10 cellular contexts compared by ENCODE assay signal in the genomic region with DNA sequence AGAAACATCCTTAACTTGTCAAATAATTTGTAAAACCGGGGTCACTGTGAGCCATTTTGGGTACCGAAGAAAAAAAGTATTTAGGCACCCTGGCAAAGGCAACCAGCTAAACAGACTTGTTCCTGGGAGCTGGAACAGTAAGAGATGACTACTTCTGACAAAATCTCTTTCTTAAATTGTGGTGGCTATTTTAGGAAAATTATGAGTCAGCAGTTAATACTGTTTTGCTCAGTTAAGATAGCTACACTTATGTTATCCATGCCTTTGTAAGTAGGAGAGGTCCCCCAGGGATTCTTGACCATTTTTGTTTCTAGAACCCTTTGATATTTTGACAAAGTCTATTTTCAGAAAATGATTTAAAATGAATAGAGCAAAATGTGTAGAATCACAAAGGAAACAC.
A peak's percentile ranks its signal among the peaks of the same experiment; 100 is the strongest.
DNase-seq lines count a peak whose midpoint lies in the region; ATAC-seq and TF ChIP-seq lines count a peak whose summit lies in the region.
"Had no signal": no experiment of that assay in that cellular context is flagged by ENCODE, and none has a peak within 500 bp of the region (broad histone marks: within the 10 kb centered on the region; RNA-seq: fewer than 3 reads in every experiment).

No MANE protein-coding gene starts in this region.

- no peak overlapping the region for H3K4me2 ChIP-seq in fibroblast of lung (ENCODE audit: extremely low read depth, insufficient read depth, low read length)
- peak overlapping the region; percentile 56 for H3K4me2 ChIP-seq in osteoblast (ENCODE audit: insufficient read depth, low read length)

- H3K9ac ChIP-seq in fibroblast of lung (ENCODE audit: insufficient read depth, low read length), result no peak overlapping the region

- H3K9me3 ChIP-seq in fibroblast of lung (ENCODE audit: control insufficient read depth, insufficient read depth, low read depth, low read length) (no peaks in the 10 kb centered on the region), osteoblast (ENCODE audit: low read depth, low read length) (no peaks in the 10 kb centered on the region), HAP-1 (no peaks in the 10 kb centered on the region)
- H3K9me3 ChIP-seq: sigmoid colon had no signal

- no peaks in the 10 kb centered on the region for H3K4me1 ChIP-seq in fibroblast of lung (ENCODE audit: control insufficient read depth, extremely low read depth, insufficient read depth, low read length)
- H3K4me1 ChIP-seq in osteoblast (ENCODE audit: insufficient read depth, low read length), result peaks cover 8% of the 10 kb centered on the region
- peaks cover 6% of the 10 kb centered on the region for H3K4me1 ChIP-seq in HAP-1

- H3K4me3 ChIP-seq in fibroblast of lung (replicated peaks in 1 of 4; ENCODE audit: control extremely low read depth in 1 of 4, insufficient read depth in 1 of 4, low read depth in 3 of 4, low read length in 4 of 4) (no peak overlapping the region), osteoblast (ENCODE audit: insufficient read depth, low read length) (no peak overlapping the region), HAP-1 (no peak overlapping the region)
- H3K4me3 ChIP-seq: sigmoid colon had no signal

- in situ Hi-C loops in HAP-1 (cut with MboI; ENCODE audit: low sequenced_read_pairs), result no loop called here

- no peak for TF ChIP-seq CTCF in fibroblast of lung (conservative IDR thresholded peaks at IDR 0.05 in 1 of 2, IDR thresholded peaks at IDR 0.05 in 1 of 2; ENCODE audit: low read depth in 1 of 2, low read length in 2 of 2)
- no peak for TF ChIP-seq CTCF in osteoblast (IDR thresholded peaks at IDR 0.05; ENCODE audit: extremely low read depth, low read depth, low read length)

- H3K27me3 ChIP-seq in fibroblast of lung (ENCODE audit: control insufficient read depth, insufficient read depth, low read length), result no peaks in the 10 kb centered on the region
- H3K27me3 ChIP-seq in osteoblast (ENCODE audit: insufficient read depth, low read length), result no peaks in the 10 kb centered on the region
- no peaks in the 10 kb centered on the region for H3K27me3 ChIP-seq in HAP-1 (ENCODE audit: low read depth)
- H3K27me3 ChIP-seq: sigmoid colon had no signal

- no peaks in the 10 kb centered on the region for H3K36me3 ChIP-seq in fibroblast of lung (ENCODE audit: control insufficient read depth, insufficient read depth, low read length)
- H3K36me3 ChIP-seq in osteoblast (ENCODE audit: insufficient read depth, low read length), result peaks cover 5% of the 10 kb centered on the region
- no peaks in the 10 kb centered on the region for H3K36me3 ChIP-seq in HAP-1 (replicated peaks)

- H3K79me2 ChIP-seq in fibroblast of lung (ENCODE audit: control insufficient read depth, insufficient read depth, low read length), result no peaks in the 10 kb centered on the region
- H3K79me2 ChIP-seq in osteoblast (ENCODE audit: insufficient read depth, low read length), result peaks cover 5% of the 10 kb centered on the region

- no peaks in the 10 kb centered on the region for H4K20me1 ChIP-seq in fibroblast of lung (ENCODE audit: control insufficient read depth, extremely low read depth, insufficient read depth, low read length)
- peaks cover 2% of the 10 kb centered on the region for H4K20me1 ChIP-seq in osteoblast (ENCODE audit: insufficient read depth, low read length)

- H2AFZ ChIP-seq in fibroblast of lung (ENCODE audit: low read length), result no peak overlapping the region
- H2AFZ ChIP-seq in osteoblast (ENCODE audit: low read length), result peak overlapping the region; percentile 1

- DNase-seq in COLO829 (ENCODE audit: low spot score), result peak; percentile 43
- peak; percentile 28 for DNase-seq in RKO (ENCODE audit: low spot score)
- DNase-seq in fibroblast of lung (ENCODE audit: low read depth in 2 of 2), result peak; percentile 70 to 81
- DNase-seq in osteoblast (ENCODE audit: insufficient read length, low spot score, missing footprints), result peak; percentile 9
- no peak for DNase-seq in activated CD4-positive, alpha-beta T cell treated with anti-CD3 and anti-CD28 coated beads, Interleukin-2, amount 50 U/mL, for 4 hours
- no peak for DNase-seq in HAP-1 (ENCODE audit: low spot score in 2 of 2)
- no peak for DNase-seq in Kasumi-1 (lab: John Stamatoyannopoulos, UW)
- DNase-seq: NCI-H187 treated with DMSO at 0.1 percent for 48 hours, sigmoid colon had no signal

- no peak for ATAC-seq in GM21825 (IDR thresholded peaks at IDR 0.05; ENCODE audit: unreplicated experiment)

- H3K27ac ChIP-seq in fibroblast of lung (ENCODE audit: insufficient read depth, low read length) (no peak overlapping the region), osteoblast (ENCODE audit: low read depth, low read length) (peak overlapping the region; percentile 72)

Comparison
In these comparisons a context has a peak if more than half of its experiments do, and no peak if none do; other contexts are left out.
1. DNase-seq: peak in COLO829 (single experiment), RKO (single experiment), fibroblast of lung (2 of 2) and osteoblast (single experiment); none in activated CD4-positive, alpha-beta T cell treated with anti-CD3 and anti-CD28 coated beads, Interleukin-2, amount 50 U/mL, for 4 hours (0 of 2), HAP-1 (0 of 2) and Kasumi-1 (0 of 2).